Comparison of ENCODE assay signal across 7 cellular contexts in genomic region chr19:47804451-47804850, GRCh38. TPM values are rescaled to one million over a fixed set of nuclear protein-coding genes. Genes with fewer than 3 reads are reported as not detected.
"Had no signal": no experiment of that assay in that cellular context is flagged by ENCODE, and none has a peak within 500 bp of the region (broad histone marks: within the 10 kb centered on the region; RNA-seq: fewer than 3 reads in every experiment).

Gene TPRX1, minus strand, starts transcription at chr19:47804551. Its CDS starts 12 bp downstream, at chr19:47804539.

RNA-seq across cellular contexts. Expression of gene TPRX1, which starts in this region (rescaled TPM):
- total RNA-seq: M059J, OCI-LY7, PC-9, Right ventricle myocardium inferior, RPMI7951, SJCRH30, SK-MEL-5 had no signal
